8 cellular contexts compared by ENCODE assay signal in genomic region chr12:64759035-64759894, GRCh38. TPM values are rescaled to one million over a fixed set of nuclear protein-coding genes. Genes with fewer than 3 reads are reported as not detected.
DNase-seq lines count a peak whose midpoint lies in the region; ATAC-seq and TF ChIP-seq lines count a peak whose summit lies in the region.

Gene GNS (minus strand): TSS chr12:64759406. CDS start chr12:64759276, 130 bp downstream.

- H3K9ac ChIP-seq in HUES64 (ENCODE audit: low read depth, low read length) = peak within 1 kb of the TSS; percentile 76
- peak within 1 kb of the TSS; percentile 80 for H3K9ac ChIP-seq in OCI-LY1 (ENCODE audit: low read length)

- H3K4me1 Mint-ChIP-seq in Caco-2 (ENCODE audit: low read depth, unreplicated experiment) = no peaks in the 10 kb centered on the region
- peaks cover 18% of the 10 kb centered on the region for H3K4me1 Mint-ChIP-seq in endothelial cell (ENCODE audit: unreplicated experiment)

- DNase-seq in Caco-2 = peak; percentile 92 to 96
- peak; percentile 99 for DNase-seq in activated CD8-positive, alpha-beta memory T cell treated with anti-CD3 and anti-CD28 coated beads, Interleukin-2, amount 50 U/mL, for 48 hours
- DNase-seq in endothelial cell (ENCODE audit: low spot score) = peak; percentile 98
- DNase-seq in midbrain (lab: John Stamatoyannopoulos, UW) = peak; percentile 96
- peak; percentile 88 to 90 for DNase-seq in stimulated activated CD8-positive, alpha-beta memory T cell treated with anti-CD3 and anti-CD28 coated beads, Interleukin-2, amount 100 ng/mL, for 1 hour (ENCODE audit: low read depth in 2 of 2)

- peak within 1 kb of the TSS; percentile 98 for H3K4me3 ChIP-seq in Caco-2 (ENCODE audit: low read depth, low read length)
- H3K4me3 ChIP-seq in HUES64 (ENCODE audit: low read length) = peak within 1 kb of the TSS; percentile 88
- H3K4me3 ChIP-seq in OCI-LY1 (ENCODE audit: low read depth, low read length, poor library complexity, severe bottlenecking) = peak within 1 kb of the TSS; percentile 84

- H3F3A ChIP-seq in OCI-LY1 (ENCODE audit: insufficient read depth, low read length) = no peaks in the 10 kb centered on the region

- ATAC-seq in GM21390 (IDR thresholded peaks at IDR 0.05; ENCODE audit: unreplicated experiment) = peak; percentile 73

- H3K27me3 Mint-ChIP-seq in Caco-2 (ENCODE audit: insufficient read depth, unreplicated experiment) (no peaks in the 10 kb centered on the region), endothelial cell (ENCODE audit: unreplicated experiment) (no peaks in the 10 kb centered on the region)

- no TSS peak for BruUV-seq in Caco-2 (replicated peaks; lab: Mats Ljungman, UMichigan)

- H3K36me3 ChIP-seq in Caco-2 (ENCODE audit: control insufficient read depth, insufficient read depth, low read length) (no peaks in the 10 kb centered on the region), HUES64 (ENCODE audit: insufficient read depth, low read length) (0 out of 2 replicates have a peak, but pooled peaks cover 5% of the 10 kb centered on the region), OCI-LY1 (ENCODE audit: insufficient read depth, low read length) (no peaks in the 10 kb centered on the region)

- H3K79me2 ChIP-seq in OCI-LY1 (ENCODE audit: insufficient read depth, low read length) = no peaks in the 10 kb centered on the region

- H3K36me3 Mint-ChIP-seq in Caco-2 (ENCODE audit: insufficient read depth, unreplicated experiment) = peaks cover 23% of the 10 kb centered on the region
- H3K36me3 Mint-ChIP-seq in endothelial cell (ENCODE audit: low read depth, unreplicated experiment) = peaks cover 10% of the 10 kb centered on the region

- intact Hi-C loops in Caco-2 (cut with micrococcal nuclease; ENCODE audit: unreplicated experiment) = no loop called here

- WGBS in HUES64 = 2% methylated on average over 67 of the region's 67 CpGs

- POLR2A ChIA-PET in Caco-2 (lab: Charles Lee) = no interaction called here

- H4K20me1 ChIP-seq in OCI-LY1 (ENCODE audit: insufficient read depth, low read length) = no peaks in the 10 kb centered on the region

- H3K9me3 ChIP-seq in Caco-2 = no peaks in the 10 kb centered on the region
- no peaks in the 10 kb centered on the region for H3K9me3 ChIP-seq in HUES64 (ENCODE audit: insufficient read depth, low read depth, low read length)
- no peaks in the 10 kb centered on the region for H3K9me3 ChIP-seq in OCI-LY1 (ENCODE audit: low read length)

- H3K4me2 ChIP-seq in OCI-LY1 (ENCODE audit: low read length) = peak within 1 kb of the TSS; percentile 92

- no peaks in the 10 kb centered on the region for H3K9me2 ChIP-seq in OCI-LY1 (ENCODE audit: low read depth, low read length)

- H3K27ac ChIP-seq in HUES64 (ENCODE audit: low read depth, low read length) = peak within 1 kb of the TSS; percentile 76
- no peak within 1 kb of the TSS for H3K27ac ChIP-seq in OCI-LY1 (ENCODE audit: low read depth, low read length, poor library complexity, severe bottlenecking)

- H3K4me1 ChIP-seq in Caco-2 = peaks cover 3% of the 10 kb centered on the region; the same call in 1 of the 2 replicates
- H3K4me1 ChIP-seq in HUES64 (ENCODE audit: insufficient read depth, low read length) = no peaks in the 10 kb centered on the region
- H3K4me1 ChIP-seq in OCI-LY1 (ENCODE audit: insufficient read depth, low read length, severe bottlenecking) = peaks cover 38% of the 10 kb centered on the region

- H2AFZ ChIP-seq in OCI-LY1 (ENCODE audit: low read length) = peak within 1 kb of the TSS; percentile 76; the same call in 1 of the 2 replicates

- peak within 1 kb of the TSS; percentile 81 for H3K27ac Mint-ChIP-seq in Caco-2 (ENCODE audit: unreplicated experiment)
- peak within 1 kb of the TSS; percentile 96 for H3K27ac Mint-ChIP-seq in endothelial cell (ENCODE audit: unreplicated experiment)

- no peak for TF ChIP-seq CTCF in Caco-2 (IDR thresholded peaks at IDR 0.05; ENCODE audit: insufficient read depth in 1 of 2, low read depth in 1 of 2, low read length in 1 of 2, severe bottlenecking in 1 of 2, unreplicated experiment in 1 of 2)
- TF ChIP-seq CTCF in OCI-LY1 (IDR thresholded peaks at IDR 0.05; ENCODE audit: low read length) = no peak
- TF ChIP-seq CTCF in endothelial cell (IDR thresholded peaks at IDR 0.05; ENCODE audit: unreplicated experiment) = no peak

- CTCF ChIA-PET in Caco-2 (lab: Charles Lee) = interaction anchor here (0.6 kb wide), 1 partner anchor 52 kb away, joined by 3 read pairs; no protein-coding TSS in a partner anchor

- H3K27me3 ChIP-seq in Caco-2 (replicated peaks; ENCODE audit: control insufficient read depth, insufficient read depth, low read length) = no peaks in the 10 kb centered on the region
- no peaks in the 10 kb centered on the region for H3K27me3 ChIP-seq in HUES64 (ENCODE audit: insufficient read depth, low read length)
- H3K27me3 ChIP-seq in OCI-LY1 (ENCODE audit: insufficient read depth, low read length) = no peaks in the 10 kb centered on the region

- peak within 1 kb of the TSS; percentile 91 for H3K4me3 Mint-ChIP-seq in Caco-2 (ENCODE audit: unreplicated experiment)
- H3K4me3 Mint-ChIP-seq in endothelial cell (ENCODE audit: unreplicated experiment) = peak within 1 kb of the TSS; percentile 97

- H3K9me3 Mint-ChIP-seq in Caco-2 (ENCODE audit: unreplicated experiment) (no peaks in the 10 kb centered on the region), endothelial cell (ENCODE audit: unreplicated experiment) (no peaks in the 10 kb centered on the region)

RNA-seq across cellular contexts. Expression of gene GNS, which starts in this region (rescaled TPM):
- total RNA-seq in Caco-2 (2022) (62.9 and 75.1 TPM in 2 replicates), endothelial cell (ENCODE audit: unreplicated experiment) (80.2 TPM)
- polyA plus RNA-seq in HUES64 (2013, experiment 1 of 2) = 20.8 TPM
- 24.7 TPM for polyA plus RNA-seq in HUES64 (2013, experiment 2 of 2)
